24 cellular contexts compared by ENCODE assay signal in the genomic region with DNA sequence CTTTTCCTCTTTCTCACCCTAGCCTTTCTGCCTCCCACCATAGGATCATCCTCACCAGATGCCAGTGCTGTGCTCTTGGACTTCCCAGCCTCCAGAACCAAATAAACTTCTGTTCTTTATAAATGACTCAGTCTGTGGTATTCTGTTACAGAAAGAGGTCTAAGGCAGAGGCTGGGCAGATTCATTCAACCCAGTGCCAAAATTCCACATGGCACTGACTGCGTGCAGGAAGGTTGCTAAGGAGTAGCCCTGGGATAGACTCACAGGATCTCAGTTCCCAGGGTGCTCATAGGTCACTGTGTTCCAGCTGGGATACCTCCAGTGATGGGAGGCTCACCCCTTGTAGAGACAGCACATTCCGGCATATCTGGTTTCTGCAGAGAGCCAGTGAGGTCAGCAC. TPM values are rescaled to one million over a fixed set of nuclear protein-coding genes. Genes with fewer than 3 reads are reported as not detected.
"Had no signal": no experiment of that assay in that cellular context is flagged by ENCODE, and none has a peak within 500 bp of the region (broad histone marks: within the 10 kb centered on the region; RNA-seq: fewer than 3 reads in every experiment).

No MANE protein-coding gene starts in this region.

- H3K4me3 ChIP-seq: gastroesophageal sphincter, heart right ventricle, lung, skin epidermis, tibial artery had no signal

- H3K27ac ChIP-seq: gastroesophageal sphincter, heart right ventricle, parathyroid adenoma, tibial artery had no signal

- H3K9ac ChIP-seq: parathyroid adenoma had no signal

- H3K27me3 ChIP-seq: gastroesophageal sphincter had no signal

- DNase-seq: activated CD4-positive, alpha-beta memory T cell treated with anti-CD3 and anti-CD28 coated beads for 36 hours; activated CD4-positive, alpha-beta T cell treated with anti-CD3 and anti-CD28 coated beads for 36 hours; activated naive CD4-positive, alpha-beta T cell treated with anti-CD3 and anti-CD28 coated beads, Interleukin-2, amount 50 U/mL, for 16 hours; activated naive CD8-positive, alpha-beta T cell treated with anti-CD3 and anti-CD28 coated beads, Interleukin-2, amount 50 U/mL, for 24 hours; activated T-cell treated with anti-CD3 and anti-CD28 coated beads, Interleukin-2, amount 50 U/mL, for 48 hours; dermis blood vessel endothelial cell; effector CD8-positive, alpha-beta T cell; erythroblast; heart right ventricle; naive B cell; nucleus accumbens; right cardiac atrium; stimulated activated CD4-positive, alpha-beta T cell treated with anti-CD3 and anti-CD28 coated beads, Interleukin-2, amount 100 ng/mL, for 24 hours; stimulated activated naive CD8-positive, alpha-beta T cell treated with anti-CD3 and anti-CD28 coated beads, Interleukin-15, amount 100 ng/mL, for 72 hours; T-helper 1 cell; tibial artery had no signal

- ATAC-seq: activated CD4-positive, alpha-beta T cell treated with anti-CD3 and anti-CD28 coated beads for 36 hours; activated naive CD8-positive, alpha-beta T cell treated with anti-CD3 and anti-CD28 coated beads, Interleukin-2, amount 50 U/mL, for 24 hours; gastroesophageal sphincter; heart right ventricle; left lobe of liver; right cardiac atrium; stimulated activated effector memory CD8-positive, alpha-beta T cell treated with anti-CD3 and anti-CD28 coated beads, Interleukin-12 subunit alpha, Interleukin-12 subunit beta, amount 100 ng/mL, for 72 hours; stimulated activated naive CD8-positive, alpha-beta T cell treated with anti-CD3 and anti-CD28 coated beads, Interleukin-15, amount 100 ng/mL, for 72 hours; WTC11 had no signal

- H3K9me3 ChIP-seq: gastroesophageal sphincter had no signal

- H3K4me1 ChIP-seq: parathyroid adenoma had no signal

- H3K36me3 ChIP-seq: gastroesophageal sphincter, heart right ventricle, tibial artery had no signal

- H2AFZ ChIP-seq: parathyroid adenoma had no signal

RNA-seq across cellular contexts. Expression of a gene that starts 22.0 kb away (rescaled TPM):
- total RNA-seq: pulmonary artery endothelial cell had no signal
